1 cellular context compared by ENCODE assay signal in the genomic region with DNA sequence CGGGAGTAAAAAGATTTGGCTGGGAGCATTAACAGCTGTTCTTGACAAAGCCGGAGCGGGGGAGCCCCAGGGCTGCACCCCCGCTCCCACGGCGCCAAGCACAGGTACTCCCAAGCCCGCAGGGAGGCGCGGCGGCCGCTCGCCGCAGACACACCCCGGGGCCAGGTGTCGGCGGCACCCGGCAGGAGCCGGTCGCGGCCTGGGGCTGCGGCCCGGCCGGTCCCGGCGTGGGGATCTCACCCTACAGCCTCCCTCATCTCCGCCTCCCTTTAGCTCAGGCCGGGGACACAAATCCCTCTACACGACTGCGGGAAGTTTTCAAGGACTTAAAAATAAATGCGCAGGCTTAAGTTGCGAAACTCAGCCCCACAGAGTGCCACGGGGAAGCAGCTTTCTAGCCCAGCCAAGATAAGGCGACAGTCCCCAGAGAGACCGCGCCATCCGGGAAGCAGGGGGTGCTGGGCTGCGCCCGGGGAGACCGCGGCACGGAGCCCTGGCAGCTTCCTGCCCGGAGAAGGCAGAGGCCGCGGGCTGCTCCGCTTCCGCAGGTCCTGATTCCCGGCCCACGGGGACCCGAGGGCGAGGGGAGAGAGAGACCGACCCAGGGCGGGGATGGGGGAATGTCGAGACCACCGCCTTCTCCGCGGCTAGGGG.
TF ChIP-seq lines count a peak whose summit lies in the region.

No MANE protein-coding gene starts in this region.

TF ChIP-seq in GM12878, 131 proteins besides CTCF, POLR2A, EP300 and RAD21 (continued from another document and continues in another):
- TF ChIP-seq ZBTB11 (CRISPR knock-in tag; IDR thresholded peaks at IDR 0.05) (no peak), JUND (IDR thresholded peaks at IDR 0.05; ENCODE audit: low read depth, low read length) (no peak), TCF7 (IDR thresholded peaks at IDR 0.05; ENCODE audit: borderline replicate concordance) (no peak), LARP7 (IDR thresholded peaks at IDR 0.05) (peak; percentile 22; the same call in 1 of the 2 replicates), IKZF2 (IDR thresholded peaks at IDR 0.05) (peak in 1 of 2 experiments; percentile 30; a peak in 1 of 4 replicates), PAX5 (IDR thresholded peaks at IDR 0.05; ENCODE audit: borderline replicate concordance, low read depth, low read length) (no peak), MTA2 (IDR thresholded peaks at IDR 0.05; ENCODE audit: low read depth) (0 out of 2 replicates have a peak, but pooled peaks have one; percentile 3), NR2F1 (conservative IDR thresholded peaks at IDR 0.05) (no peak; the same call in 1 of the 2 replicates), NR2C1 (IDR thresholded peaks at IDR 0.05) (no peak), NFIC (IDR thresholded peaks at IDR 0.05; ENCODE audit: low read depth, low read length) (no peak), MLLT1 (IDR thresholded peaks at IDR 0.05) (0 out of 2 replicates have a peak, but pooled peaks have one; percentile 35), SKIL (IDR thresholded peaks at IDR 0.05; ENCODE audit: low read depth, poor library complexity, severe bottlenecking) (no peak), SMAD5 (IDR thresholded peaks at IDR 0.05; ENCODE audit: low read depth) (no peak), SUPT20H (IDR thresholded peaks at IDR 0.05; ENCODE audit: borderline replicate concordance, control insufficient read depth, low read depth, low read length) (no peak), BCL3 (IDR thresholded peaks at IDR 0.05; ENCODE audit: borderline replicate concordance, insufficient read depth, low read depth, low read length, poor library complexity, severe bottlenecking) (peak; percentile 45), ZNF687 (IDR thresholded peaks at IDR 0.05) (no peak; the same call in 1 of the 2 replicates), EGR1 (IDR thresholded peaks at IDR 0.05; ENCODE audit: borderline replicate concordance in 1 of 2, low read depth in 2 of 2, low read length in 2 of 2) (0 out of 3 replicates have a peak, but pooled peaks of 1 of the 2 experiments have one; percentile 40), SREBF2 (IDR thresholded peaks at IDR 0.05; ENCODE audit: low read length) (no peak), CBX5 (IDR thresholded peaks at IDR 0.05; ENCODE audit: low read depth) (no peak), ZNF592 (IDR thresholded peaks at IDR 0.05) (no peak), RUNX3 (IDR thresholded peaks at IDR 0.05; ENCODE audit: low read length) (peak; percentile 56), YY1 (IDR thresholded peaks at IDR 0.05; ENCODE audit: low read depth, low read length) (peak; percentile 2; the same call in 1 of the 2 replicates), ESRRA (IDR thresholded peaks at IDR 0.05; ENCODE audit: low read length) (no peak), MEF2B (IDR thresholded peaks at IDR 0.05; ENCODE audit: partially characterized antibody, poor library complexity, severe bottlenecking) (peak; percentile 41), HDGF (IDR thresholded peaks at IDR 0.05) (no peak), KDM1A (IDR thresholded peaks at IDR 0.05; ENCODE audit: borderline replicate concordance) (no peak), IRF5 (IDR thresholded peaks at IDR 0.05; ENCODE audit: borderline replicate concordance) (no peak), BCL11A (IDR thresholded peaks at IDR 0.05; ENCODE audit: low read depth, low read length) (no peak), ZNF217 (IDR thresholded peaks at IDR 0.05) (no peak), RB1 (IDR thresholded peaks at IDR 0.05; ENCODE audit: borderline replicate concordance) (no peak)
- TF ChIP-seq, protein P1, sequence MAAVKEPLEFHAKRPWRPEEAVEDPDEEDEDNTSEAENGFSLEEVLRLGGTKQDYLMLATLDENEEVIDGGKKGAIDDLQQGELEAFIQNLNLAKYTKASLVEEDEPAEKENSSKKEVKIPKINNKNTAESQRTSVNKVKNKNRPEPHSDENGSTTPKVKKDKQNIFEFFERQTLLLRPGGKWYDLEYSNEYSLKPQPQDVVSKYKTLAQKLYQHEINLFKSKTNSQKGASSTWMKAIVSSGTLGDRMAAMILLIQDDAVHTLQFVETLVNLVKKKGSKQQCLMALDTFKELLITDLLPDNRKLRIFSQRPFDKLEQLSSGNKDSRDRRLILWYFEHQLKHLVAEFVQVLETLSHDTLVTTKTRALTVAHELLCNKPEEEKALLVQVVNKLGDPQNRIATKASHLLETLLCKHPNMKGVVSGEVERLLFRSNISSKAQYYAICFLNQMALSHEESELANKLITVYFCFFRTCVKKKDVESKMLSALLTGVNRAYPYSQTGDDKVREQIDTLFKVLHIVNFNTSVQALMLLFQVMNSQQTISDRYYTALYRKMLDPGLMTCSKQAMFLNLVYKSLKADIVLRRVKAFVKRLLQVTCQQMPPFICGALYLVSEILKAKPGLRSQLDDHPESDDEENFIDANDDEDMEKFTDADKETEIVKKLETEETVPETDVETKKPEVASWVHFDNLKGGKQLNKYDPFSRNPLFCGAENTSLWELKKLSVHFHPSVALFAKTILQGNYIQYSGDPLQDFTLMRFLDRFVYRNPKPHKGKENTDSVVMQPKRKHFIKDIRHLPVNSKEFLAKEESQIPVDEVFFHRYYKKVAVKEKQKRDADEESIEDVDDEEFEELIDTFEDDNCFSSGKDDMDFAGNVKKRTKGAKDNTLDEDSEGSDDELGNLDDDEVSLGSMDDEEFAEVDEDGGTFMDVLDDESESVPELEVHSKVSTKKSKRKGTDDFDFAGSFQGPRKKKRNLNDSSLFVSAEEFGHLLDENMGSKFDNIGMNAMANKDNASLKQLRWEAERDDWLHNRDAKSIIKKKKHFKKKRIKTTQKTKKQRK (IDR thresholded peaks at IDR 0.05; ENCODE audit: low read depth, low read length): no peak
